Comparison of ENCODE assay signal across 15 cellular contexts in genomic region chr2:80473806-80474205, GRCh38.
DNase-seq lines count a peak whose midpoint lies in the region; ATAC-seq and TF ChIP-seq lines count a peak whose summit lies in the region.
"Had no signal": no experiment of that assay in that cellular context is flagged by ENCODE, and none has a peak within 500 bp of the region (broad histone marks: within the 10 kb centered on the region; RNA-seq: fewer than 3 reads in every experiment).

No MANE protein-coding gene starts in this region.

- DNase-seq in AG10803 (ENCODE audit: low read depth) = peak; percentile 23
- peak; percentile 43 for DNase-seq in NCI-H1694 (lab: John Stamatoyannopoulos, UW)
- DNase-seq in fibroblast of peridontal ligament (ENCODE audit: extremely low read depth) = peak; percentile 53
- DNase-seq in pons (ENCODE audit: low spot score) = peak; percentile 22
- DNase-seq in natural killer cell treated with Interleukin-12 subunit alpha and Interleukin-12 subunit beta and Interleukin-15 and Interleukin-18, amount 100 ng/mL, for 72 hours (ENCODE audit: low spot score) = no peak
- DNase-seq in cerebellum (ENCODE audit: low spot score) = no peak
- DNase-seq in NCI-H1436 (lab: John Stamatoyannopoulos, UW) = no peak
- DNase-seq: DMS79; HFFc6; NCI-H1048; NCI-H146; NCI-H748 treated with DMSO at 0.1 percent for 48 hours; NK-92 treated with Interleukin-12 subunit alpha and Interleukin-12 subunit beta, amount 100 ng/mL, for 24 hours; Right ventricle myocardium superior had no signal

- no peak for TF ChIP-seq CTCF in AG10803 (conservative IDR thresholded peaks at IDR 0.05; ENCODE audit: low read length)

- no peak for ATAC-seq in natural killer cell treated with Interleukin-12 subunit alpha and Interleukin-12 subunit beta and Interleukin-15 and Interleukin-18, amount 100 ng/mL, for 72 hours

- H3K4me3 Mint-ChIP-seq in natural killer cell treated with Interleukin-12 subunit alpha and Interleukin-12 subunit beta and Interleukin-15 and Interleukin-18, amount 100 ng/mL, for 72 hours = no peak overlapping the region
- H3K4me3 Mint-ChIP-seq: HFFc6 had no signal

- no peaks in the 10 kb centered on the region for H3K27me3 Mint-ChIP-seq in natural killer cell treated with Interleukin-12 subunit alpha and Interleukin-12 subunit beta and Interleukin-15 and Interleukin-18, amount 100 ng/mL, for 72 hours

- no peak overlapping the region for H3K4me3 ChIP-seq in AG10803 (ENCODE audit: low read length)
- H3K4me3 ChIP-seq: SK-N-MC had no signal

- H3K27ac Mint-ChIP-seq in natural killer cell treated with Interleukin-12 subunit alpha and Interleukin-12 subunit beta and Interleukin-15 and Interleukin-18, amount 100 ng/mL, for 72 hours = no peak overlapping the region
- H3K27ac Mint-ChIP-seq: HFFc6 had no signal

- H3K36me3 Mint-ChIP-seq in natural killer cell treated with Interleukin-12 subunit alpha and Interleukin-12 subunit beta and Interleukin-15 and Interleukin-18, amount 100 ng/mL, for 72 hours = no peaks in the 10 kb centered on the region

- peaks cover 18% of the 10 kb centered on the region for H3K9me3 Mint-ChIP-seq in natural killer cell treated with Interleukin-12 subunit alpha and Interleukin-12 subunit beta and Interleukin-15 and Interleukin-18, amount 100 ng/mL, for 72 hours
- H3K9me3 Mint-ChIP-seq: HFFc6 had no signal

- H3K4me1 Mint-ChIP-seq in natural killer cell treated with Interleukin-12 subunit alpha and Interleukin-12 subunit beta and Interleukin-15 and Interleukin-18, amount 100 ng/mL, for 72 hours (ENCODE audit: low read depth in 2 of 2) = no peaks in the 10 kb centered on the region

Comparison
In these comparisons a context has a peak if more than half of its experiments do, and no peak if none do; other contexts are left out.
1. DNase-seq: peak in AG10803 (single experiment), NCI-H1694 (single experiment), fibroblast of peridontal ligament (single experiment) and pons (single experiment); none in natural killer cell treated with Interleukin-12 subunit alpha and Interleukin-12 subunit beta and Interleukin-15 and Interleukin-18, amount 100 ng/mL, for 72 hours (single experiment), cerebellum (single experiment) and NCI-H1436 (single experiment).